Comparison of ENCODE assay signal across 1 cellular context in the genomic region with DNA sequence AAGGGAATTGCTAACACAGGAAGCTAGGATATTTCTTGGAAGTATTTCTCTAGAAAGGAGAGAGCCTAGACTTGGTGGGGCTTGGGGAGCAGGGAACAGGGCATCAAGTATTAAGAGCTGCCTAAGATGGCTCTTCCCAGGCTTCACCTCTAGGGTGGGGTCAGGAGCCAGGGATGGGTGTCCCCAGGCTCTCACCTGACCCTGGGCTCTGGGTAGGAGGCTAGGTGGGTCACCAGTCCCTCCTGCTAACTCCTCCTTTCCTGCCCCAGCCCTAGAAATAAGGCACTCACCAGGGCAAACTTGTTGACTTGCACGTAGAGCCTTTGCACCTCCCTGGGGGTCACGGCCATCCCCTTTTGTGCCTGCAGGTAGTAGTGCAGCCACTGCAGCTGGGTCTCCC.
TF ChIP-seq lines count a peak whose summit lies in the region.

No MANE protein-coding gene starts in this region.

TF ChIP-seq in H1, 55 proteins besides CTCF, POLR2A, EP300 and RAD21:
- TF ChIP-seq ZNF274 (IDR thresholded peaks at IDR 0.05; ENCODE audit: borderline replicate concordance, extremely low read depth, low read length), result no peak
- TF ChIP-seq POLR2AphosphoS5 (IDR thresholded peaks at IDR 0.05; ENCODE audit: low read depth, low read length), result 0 out of 2 replicates have a peak, but pooled peaks have one; percentile 22
